ENCODE assay signal across 10 cellular contexts in genomic region chr2:206154197-206154596, GRCh38. TPM values are rescaled to one million over a fixed set of nuclear protein-coding genes. Genes with fewer than 3 reads are reported as not detected.
A peak's percentile ranks its signal among the peaks of the same experiment; 100 is the strongest.
DNase-seq lines count a peak whose midpoint lies in the region; ATAC-seq and TF ChIP-seq lines count a peak whose summit lies in the region.
"Had no signal": no experiment of that assay in that cellular context is flagged by ENCODE, and none has a peak within 500 bp of the region (broad histone marks: within the 10 kb centered on the region; RNA-seq: fewer than 3 reads in every experiment).

No MANE protein-coding gene starts in this region.

- no peaks in the 10 kb centered on the region for H3K27me3 Mint-ChIP-seq in activated T-helper 17 cell treated with anti-CD3 and anti-CD28 coated beads, Interleukin-2, amount 50 U/mL, for 72 hours

- H3K4me1 Mint-ChIP-seq in activated T-helper 17 cell treated with anti-CD3 and anti-CD28 coated beads, Interleukin-2, amount 50 U/mL, for 72 hours, result peaks cover 29% of the 10 kb centered on the region

- H3K4me1 ChIP-seq in KMS-11 (ENCODE audit: low read depth, poor library complexity, severe bottlenecking), result peaks cover 69% of the 10 kb centered on the region
- H3K4me1 ChIP-seq in gastrocnemius medialis, result peaks cover 24 to 42% of the 10 kb centered on the region in 2 donors
- peaks cover 24% of the 10 kb centered on the region for H3K4me1 ChIP-seq in body of pancreas

- H3K36me3 Mint-ChIP-seq in activated T-helper 17 cell treated with anti-CD3 and anti-CD28 coated beads, Interleukin-2, amount 50 U/mL, for 72 hours (ENCODE audit: low read depth), result peaks cover 40% of the 10 kb centered on the region

- peak overlapping the region; percentile 14 for H3K27ac Mint-ChIP-seq in activated T-helper 17 cell treated with anti-CD3 and anti-CD28 coated beads, Interleukin-2, amount 50 U/mL, for 72 hours

- no peak overlapping the region for H3K4me2 ChIP-seq in KMS-11

- WGBS in body of pancreas, 2 donors, result 67 to 78% methylated on average over 3 of the region's 3 CpGs

- H3K27me3 ChIP-seq in KMS-11 (ENCODE audit: insufficient read depth, low read depth) (no peaks in the 10 kb centered on the region), gastrocnemius medialis (no peaks in the 10 kb centered on the region), body of pancreas (no peaks in the 10 kb centered on the region)
- H3K27me3 ChIP-seq: tibial artery had no signal

- TF ChIP-seq CTCF in KMS-11 (conservative IDR thresholded peaks at IDR 0.05; ENCODE audit: low read depth, low read length) (peak; percentile 25; the same call in 1 of the 2 replicates), gastrocnemius medialis (IDR thresholded peaks at IDR 0.05 in 4 of 5, conservative IDR thresholded peaks at IDR 0.05 in 1 of 5) (no peak), body of pancreas (IDR thresholded peaks at IDR 0.05) (no peak), RWPE1 (conservative IDR thresholded peaks at IDR 0.05; ENCODE audit: low read depth) (no peak)

- POLR2A ChIA-PET in RWPE1 (lab: Yijun Ruan, JAX; ENCODE audit: low non-redundant PET), result no interaction called here

- H3K9ac ChIP-seq in KMS-11, result no peak overlapping the region

- H3K27ac ChIP-seq in KMS-11, result no peak overlapping the region
- peak overlapping the region in 2 of 4 donors; percentile 0 to 24 for H3K27ac ChIP-seq in gastrocnemius medialis
- no peak overlapping the region for H3K27ac ChIP-seq in body of pancreas
- H3K27ac ChIP-seq in RWPE1, result no peak overlapping the region
- H3K27ac ChIP-seq: tibial artery had no signal

- no peaks in the 10 kb centered on the region for H3K9me3 Mint-ChIP-seq in activated T-helper 17 cell treated with anti-CD3 and anti-CD28 coated beads, Interleukin-2, amount 50 U/mL, for 72 hours

- CTCF ChIA-PET in RWPE1 (lab: Yijun Ruan, JAX), result no interaction called here

- H2AFZ ChIP-seq in KMS-11 (ENCODE audit: low read depth), result no peak overlapping the region

- H3K4me3 Mint-ChIP-seq in activated T-helper 17 cell treated with anti-CD3 and anti-CD28 coated beads, Interleukin-2, amount 50 U/mL, for 72 hours, result no peak overlapping the region

- DNase-seq in SIG-M5 treated with dmso at 0.1 percent for 504 hours (lab: John Stamatoyannopoulos, UW; ENCODE audit: unreplicated experiment), result peak; percentile 13
- no peak for DNase-seq in SIG-M5 (lab: John Stamatoyannopoulos, UW)
- no peak for DNase-seq in gastrocnemius medialis
- no peak for DNase-seq in body of pancreas
- no peak for DNase-seq in RWPE1 (ENCODE audit: low spot score)
- DNase-seq in NCI-H526 treated with DMSO at 0.1 percent for 48 hours (lab: John Stamatoyannopoulos, UW), result no peak
- DNase-seq: effector CD8-positive, alpha-beta T cell; tibial artery had no signal

- H3K4me3 ChIP-seq in KMS-11 (IDR thresholded peaks at IDR 0.05; ENCODE audit: insufficient read depth, low read depth, low read length), result no peak overlapping the region
- H3K4me3 ChIP-seq in gastrocnemius medialis, result no peak overlapping the region
- H3K4me3 ChIP-seq in body of pancreas, result no peak overlapping the region
- H3K4me3 ChIP-seq: tibial artery had no signal

- in situ Hi-C loops in gastrocnemius medialis (cut with MboI; ENCODE audit: low sequenced_read_pairs in 4 of 4), result loop anchor here in 1 of 4 donors (10.0 kb wide), 1 partner anchor 69 kb away; the partner anchor contains the start of gene INO80D

- no peaks in the 10 kb centered on the region for H3K9me3 ChIP-seq in gastrocnemius medialis
- H3K9me3 ChIP-seq in body of pancreas, result no peaks in the 10 kb centered on the region
- H3K9me3 ChIP-seq: tibial artery had no signal

- TF ChIP-seq POLR2A in gastrocnemius medialis (IDR thresholded peaks at IDR 0.05), result no peak
- TF ChIP-seq POLR2A in body of pancreas (IDR thresholded peaks at IDR 0.05), result no peak

- H3K36me3 ChIP-seq in KMS-11 (ENCODE audit: insufficient read depth), result no peaks in the 10 kb centered on the region
- peaks cover 0 to 19% of the 10 kb centered on the region in 2 donors for H3K36me3 ChIP-seq in gastrocnemius medialis
- peaks cover 0 to 3% of the 10 kb centered on the region in 2 donors for H3K36me3 ChIP-seq in body of pancreas (replicated peaks in 1 of 2; ENCODE audit: insufficient read depth in 1 of 2, low read depth in 2 of 2)

- intact Hi-C loops in gastrocnemius medialis (cut with DNase I; ENCODE audit: low total_unique reads) (no loop called here), body of pancreas (cut with DNase I) (loop anchor here (10.0 kb wide), 1 partner anchor 79 kb away; no protein-coding TSS in a partner anchor)

- H3K79me2 ChIP-seq in KMS-11 (ENCODE audit: insufficient read depth, low read depth), result peaks cover 50% of the 10 kb centered on the region

- no peak for ATAC-seq in activated T-helper 17 cell treated with anti-CD3 and anti-CD28 coated beads, Interleukin-2, amount 50 U/mL, for 72 hours (replicated peaks)
- ATAC-seq in gastrocnemius medialis, result peak; percentile 37 to 45
- no peak for ATAC-seq in body of pancreas

- no peaks in the 10 kb centered on the region for H4K20me1 ChIP-seq in KMS-11 (ENCODE audit: insufficient read depth)

RNA-seq across cellular contexts. Expression of gene NDUFS1, which starts 5.0 kb away (rescaled TPM):
- 100 to 1,000 TPM in 1 of 2 donors, 10 to 100 TPM in 1; 63.8 to 104 TPM for total RNA-seq in activated T-helper 17 cell treated with anti-CD3 and anti-CD28 coated beads, Interleukin-2, amount 50 U/mL, for 72 hours
- total RNA-seq in gastrocnemius medialis (100 to 1,000 TPM; 253 to 385 (median 275) TPM), body of pancreas (10 to 100 TPM; 18.7 to 24.1 TPM)

RNA-seq across cellular contexts. Expression of gene EEF1B2, which starts 5.5 kb away (rescaled TPM):
- 100 to 1,000 TPM; 935 to 972 TPM for total RNA-seq in activated T-helper 17 cell treated with anti-CD3 and anti-CD28 coated beads, Interleukin-2, amount 50 U/mL, for 72 hours
- total RNA-seq in gastrocnemius medialis (100 to 1,000 TPM; 370 to 590 (median 448) TPM), body of pancreas (100 to 1,000 TPM; 174 to 397 TPM)

Comparison
In these comparisons a context has a peak if more than half of its experiments do, and no peak if none do; other contexts are left out.
1. ATAC-seq: peak in gastrocnemius medialis (2 of 2); none in activated T-helper 17 cell treated with anti-CD3 and anti-CD28 coated beads, Interleukin-2, amount 50 U/mL, for 72 hours (single experiment) and body of pancreas (single experiment).